1 cellular context compared by ENCODE assay signal in genomic region chr6:5506149-5506548, GRCh38.
TF ChIP-seq lines count a peak whose summit lies in the region.

No MANE protein-coding gene starts in this region.

TF ChIP-seq in K562, 482 proteins besides CTCF, POLR2A, EP300 and RAD21 (continued from another document):
- TF ChIP-seq CUX1 (CRISPR knock-in tag; IDR thresholded peaks at IDR 0.05) (no peak), DPF2 (IDR thresholded peaks at IDR 0.05) (no peak), ILK (tag; IDR thresholded peaks at IDR 0.05; ENCODE audit: borderline replicate concordance, low read depth) (no peak), MNT (conservative IDR thresholded peaks at IDR 0.05) (no peak), TCFL5 (CRISPR knock-in tag; conservative IDR thresholded peaks at IDR 0.05) (no peak), RERE (CRISPR knock-in tag; IDR thresholded peaks at IDR 0.05; ENCODE audit: borderline replicate concordance) (no peak), PRDM10 (IDR thresholded peaks at IDR 0.05; ENCODE audit: partially characterized antibody) (no peak), COPS2 (conservative IDR thresholded peaks at IDR 0.05) (no peak)
TF ChIP-seq in K562: peak in this region for 0.
